In the genomic region with DNA sequence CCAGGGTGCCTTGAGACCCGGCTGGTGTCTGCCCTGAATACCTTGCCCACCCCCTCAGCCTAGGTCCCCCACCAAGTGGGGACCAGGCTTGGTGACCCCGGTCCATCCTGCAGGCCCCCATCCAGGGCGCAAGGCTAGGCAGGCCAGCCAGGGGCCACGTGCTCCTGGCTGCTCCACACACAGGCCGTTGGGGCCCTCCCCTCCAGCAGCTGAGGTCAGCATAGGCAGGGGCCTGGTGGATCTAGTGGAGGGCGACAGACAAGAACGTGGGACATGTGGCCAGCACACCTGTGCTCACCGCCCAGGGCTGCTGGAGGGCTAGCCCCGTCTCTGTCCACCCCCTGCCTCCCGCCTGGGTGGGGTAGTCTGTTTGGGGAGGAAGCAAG, we compare ENCODE assay signal across 1 cellular context.
TF ChIP-seq lines count a peak whose summit lies in the region.

No MANE protein-coding gene starts in this region.

TF ChIP-seq in GM23338, 12 proteins besides CTCF, POLR2A, EP300 and RAD21 (continued from another document):
- TF ChIP-seq, protein P1, sequence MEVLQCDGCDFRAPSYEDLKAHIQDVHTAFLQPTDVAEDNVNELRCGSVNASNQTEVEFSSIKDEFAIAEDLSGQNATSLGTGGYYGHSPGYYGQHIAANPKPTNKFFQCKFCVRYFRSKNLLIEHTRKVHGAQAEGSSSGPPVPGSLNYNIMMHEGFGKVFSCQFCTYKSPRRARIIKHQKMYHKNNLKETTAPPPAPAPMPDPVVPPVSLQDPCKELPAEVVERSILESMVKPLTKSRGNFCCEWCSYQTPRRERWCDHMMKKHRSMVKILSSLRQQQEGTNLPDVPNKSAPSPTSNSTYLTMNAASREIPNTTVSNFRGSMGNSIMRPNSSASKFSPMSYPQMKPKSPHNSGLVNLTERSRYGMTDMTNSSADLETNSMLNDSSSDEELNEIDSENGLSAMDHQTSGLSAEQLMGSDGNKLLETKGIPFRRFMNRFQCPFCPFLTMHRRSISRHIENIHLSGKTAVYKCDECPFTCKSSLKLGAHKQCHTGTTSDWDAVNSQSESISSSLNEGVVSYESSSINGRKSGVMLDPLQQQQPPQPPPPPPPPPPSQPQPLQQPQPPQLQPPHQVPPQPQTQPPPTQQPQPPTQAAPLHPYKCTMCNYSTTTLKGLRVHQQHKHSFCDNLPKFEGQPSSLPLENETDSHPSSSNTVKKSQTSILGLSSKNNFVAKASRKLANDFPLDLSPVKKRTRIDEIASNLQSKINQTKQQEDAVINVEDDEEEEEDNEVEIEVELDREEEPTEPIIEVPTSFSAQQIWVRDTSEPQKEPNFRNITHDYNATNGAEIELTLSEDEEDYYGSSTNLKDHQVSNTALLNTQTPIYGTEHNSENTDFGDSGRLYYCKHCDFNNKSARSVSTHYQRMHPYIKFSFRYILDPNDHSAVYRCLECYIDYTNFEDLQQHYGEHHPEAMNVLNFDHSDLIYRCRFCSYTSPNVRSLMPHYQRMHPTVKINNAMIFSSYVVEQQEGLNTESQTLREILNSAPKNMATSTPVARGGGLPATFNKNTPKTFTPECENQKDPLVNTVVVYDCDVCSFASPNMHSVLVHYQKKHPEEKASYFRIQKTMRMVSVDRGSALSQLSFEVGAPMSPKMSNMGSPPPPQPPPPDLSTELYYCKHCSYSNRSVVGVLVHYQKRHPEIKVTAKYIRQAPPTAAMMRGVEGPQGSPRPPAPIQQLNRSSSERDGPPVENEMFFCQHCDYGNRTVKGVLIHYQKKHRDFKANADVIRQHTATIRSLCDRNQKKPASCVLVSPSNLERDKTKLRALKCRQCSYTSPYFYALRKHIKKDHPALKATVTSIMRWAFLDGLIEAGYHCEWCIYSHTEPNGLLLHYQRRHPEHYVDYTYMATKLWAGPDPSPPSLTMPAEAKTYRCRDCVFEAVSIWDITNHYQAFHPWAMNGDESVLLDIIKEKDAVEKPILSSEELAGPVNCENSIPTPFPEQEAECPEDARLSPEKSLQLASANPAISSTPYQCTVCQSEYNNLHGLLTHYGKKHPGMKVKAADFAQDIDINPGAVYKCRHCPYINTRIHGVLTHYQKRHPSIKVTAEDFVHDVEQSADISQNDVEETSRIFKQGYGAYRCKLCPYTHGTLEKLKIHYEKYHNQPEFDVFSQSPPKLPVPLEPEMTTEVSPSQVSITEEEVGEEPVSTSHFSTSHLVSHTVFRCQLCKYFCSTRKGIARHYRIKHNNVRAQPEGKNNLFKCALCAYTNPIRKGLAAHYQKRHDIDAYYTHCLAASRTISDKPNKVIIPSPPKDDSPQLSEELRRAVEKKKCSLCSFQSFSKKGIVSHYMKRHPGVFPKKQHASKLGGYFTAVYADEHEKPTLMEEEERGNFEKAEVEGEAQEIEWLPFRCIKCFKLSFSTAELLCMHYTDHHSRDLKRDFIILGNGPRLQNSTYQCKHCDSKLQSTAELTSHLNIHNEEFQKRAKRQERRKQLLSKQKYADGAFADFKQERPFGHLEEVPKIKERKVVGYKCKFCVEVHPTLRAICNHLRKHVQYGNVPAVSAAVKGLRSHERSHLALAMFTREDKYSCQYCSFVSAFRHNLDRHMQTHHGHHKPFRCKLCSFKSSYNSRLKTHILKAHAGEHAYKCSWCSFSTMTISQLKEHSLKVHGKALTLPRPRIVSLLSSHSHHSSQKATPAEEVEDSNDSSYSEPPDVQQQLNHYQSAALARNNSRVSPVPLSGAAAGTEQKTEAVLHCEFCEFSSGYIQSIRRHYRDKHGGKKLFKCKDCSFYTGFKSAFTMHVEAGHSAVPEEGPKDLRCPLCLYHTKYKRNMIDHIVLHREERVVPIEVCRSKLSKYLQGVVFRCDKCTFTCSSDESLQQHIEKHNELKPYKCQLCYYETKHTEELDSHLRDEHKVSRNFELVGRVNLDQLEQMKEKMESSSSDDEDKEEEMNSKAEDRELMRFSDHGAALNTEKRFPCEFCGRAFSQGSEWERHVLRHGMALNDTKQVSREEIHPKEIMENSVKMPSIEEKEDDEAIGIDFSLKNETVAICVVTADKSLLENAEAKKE (CRISPR knock-in tag; IDR thresholded peaks at IDR 0.05) = no peak
- TF ChIP-seq, protein P2, sequence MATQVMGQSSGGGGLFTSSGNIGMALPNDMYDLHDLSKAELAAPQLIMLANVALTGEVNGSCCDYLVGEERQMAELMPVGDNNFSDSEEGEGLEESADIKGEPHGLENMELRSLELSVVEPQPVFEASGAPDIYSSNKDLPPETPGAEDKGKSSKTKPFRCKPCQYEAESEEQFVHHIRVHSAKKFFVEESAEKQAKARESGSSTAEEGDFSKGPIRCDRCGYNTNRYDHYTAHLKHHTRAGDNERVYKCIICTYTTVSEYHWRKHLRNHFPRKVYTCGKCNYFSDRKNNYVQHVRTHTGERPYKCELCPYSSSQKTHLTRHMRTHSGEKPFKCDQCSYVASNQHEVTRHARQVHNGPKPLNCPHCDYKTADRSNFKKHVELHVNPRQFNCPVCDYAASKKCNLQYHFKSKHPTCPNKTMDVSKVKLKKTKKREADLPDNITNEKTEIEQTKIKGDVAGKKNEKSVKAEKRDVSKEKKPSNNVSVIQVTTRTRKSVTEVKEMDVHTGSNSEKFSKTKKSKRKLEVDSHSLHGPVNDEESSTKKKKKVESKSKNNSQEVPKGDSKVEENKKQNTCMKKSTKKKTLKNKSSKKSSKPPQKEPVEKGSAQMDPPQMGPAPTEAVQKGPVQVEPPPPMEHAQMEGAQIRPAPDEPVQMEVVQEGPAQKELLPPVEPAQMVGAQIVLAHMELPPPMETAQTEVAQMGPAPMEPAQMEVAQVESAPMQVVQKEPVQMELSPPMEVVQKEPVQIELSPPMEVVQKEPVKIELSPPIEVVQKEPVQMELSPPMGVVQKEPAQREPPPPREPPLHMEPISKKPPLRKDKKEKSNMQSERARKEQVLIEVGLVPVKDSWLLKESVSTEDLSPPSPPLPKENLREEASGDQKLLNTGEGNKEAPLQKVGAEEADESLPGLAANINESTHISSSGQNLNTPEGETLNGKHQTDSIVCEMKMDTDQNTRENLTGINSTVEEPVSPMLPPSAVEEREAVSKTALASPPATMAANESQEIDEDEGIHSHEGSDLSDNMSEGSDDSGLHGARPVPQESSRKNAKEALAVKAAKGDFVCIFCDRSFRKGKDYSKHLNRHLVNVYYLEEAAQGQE (IDR thresholded peaks at IDR 0.05; ENCODE audit: unreplicated experiment) = no peak
